8 cellular contexts compared by ENCODE assay signal in the genomic region with DNA sequence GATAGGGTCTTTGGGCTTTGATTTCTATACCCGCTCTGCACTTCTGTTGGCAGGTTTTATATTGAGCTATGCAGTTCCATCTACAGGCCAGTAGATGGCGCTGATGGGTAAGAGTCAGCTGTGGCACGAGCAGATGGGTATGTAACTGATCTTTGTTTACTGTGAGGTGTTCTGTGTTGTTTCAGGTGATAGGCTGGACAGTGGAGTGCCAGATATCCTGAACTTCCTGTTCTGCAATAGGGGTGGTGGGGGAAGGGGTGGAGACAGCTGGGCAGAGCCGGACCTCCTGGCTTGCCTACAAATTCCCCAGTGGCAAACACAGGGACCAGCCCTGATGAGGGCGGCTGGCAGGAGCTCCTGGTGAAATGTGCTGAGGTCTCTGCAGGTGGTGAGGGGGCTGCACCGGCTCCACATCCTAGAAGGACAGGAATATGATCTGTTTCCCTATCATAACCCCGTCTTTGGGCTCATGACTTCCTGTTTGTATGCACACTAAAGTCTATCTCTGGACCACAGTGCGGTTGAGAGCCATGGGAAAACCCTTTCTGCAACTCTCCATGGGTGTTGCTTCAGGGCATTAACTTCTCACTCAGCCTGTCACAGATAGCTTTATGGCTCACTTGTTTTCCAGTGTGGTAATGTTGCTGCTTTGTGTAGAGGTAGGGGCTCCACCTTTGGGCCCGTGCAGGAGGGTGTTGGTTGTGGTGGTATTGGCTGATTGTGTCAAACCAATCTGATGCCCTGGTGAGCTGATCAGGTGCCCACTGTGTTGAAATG. TPM values are rescaled to one million over a fixed set of nuclear protein-coding genes. Genes with fewer than 3 reads are reported as not detected.
DNase-seq lines count a peak whose midpoint lies in the region; ATAC-seq, FAIRE-seq and TF ChIP-seq lines count a peak whose summit lies in the region.

No MANE protein-coding gene starts in this region.

- peak overlapping the region; percentile 90 for H2AFZ ChIP-seq in GM23338
- H2AFZ ChIP-seq in Loucy (ENCODE audit: low read length) = peak overlapping the region; percentile 76

- TF ChIP-seq CTCF in GM23338 (conservative IDR thresholded peaks at IDR 0.05; ENCODE audit: low read depth in 2 of 2) (peak; percentile 95), Loucy (conservative IDR thresholded peaks at IDR 0.05; ENCODE audit: low read length) (peak; percentile 97), left ventricle myocardium inferior (IDR thresholded peaks at IDR 0.05; ENCODE audit: borderline replicate concordance) (peak; percentile 96), retinal pigment epithelial cell (conservative IDR thresholded peaks at IDR 0.05; ENCODE audit: low read depth, low read length) (peak; percentile 95)

- peaks cover 8% of the 10 kb centered on the region for H3K27me3 Mint-ChIP-seq in GM23338 (ENCODE audit: insufficient read depth, low read depth, poor library complexity)

- DNase-seq in GM23338 (ENCODE audit: low spot score) (peak; percentile 79), SHP77 (lab: John Stamatoyannopoulos, UW) (peak; percentile 89 to 91), left ventricle myocardium inferior (no peak), retinal pigment epithelial cell (ENCODE audit: low read depth) (peak; percentile 14), amniotic stem cell (lab: John Stamatoyannopoulos, UW) (no peak)
- DNase-seq in activated naive CD4-positive, alpha-beta T cell treated with anti-CD3 and anti-CD28 coated beads, Interleukin-2, amount 50 U/mL, for 72 hours (ENCODE audit: low spot score in 2 of 2) = peak; percentile 54 to 60

- no peaks in the 10 kb centered on the region for H3K36me3 ChIP-seq in GM23338 (ENCODE audit: insufficient read depth)
- no peaks in the 10 kb centered on the region for H3K36me3 ChIP-seq in Loucy (ENCODE audit: insufficient read depth, low read length)
- no peaks in the 10 kb centered on the region for H3K36me3 ChIP-seq in left ventricle myocardium inferior

- no peaks in the 10 kb centered on the region for H3K36me3 Mint-ChIP-seq in GM23338 (ENCODE audit: low read depth)
- H3K36me3 Mint-ChIP-seq in activated naive CD4-positive, alpha-beta T cell treated with anti-CD3 and anti-CD28 coated beads, Interleukin-2, amount 50 U/mL, for 72 hours = peaks cover 0 to 11% of the 10 kb centered on the region in 2 donors

- no peak overlapping the region for H3K4me3 ChIP-seq in GM23338
- H3K4me3 ChIP-seq in Loucy (ENCODE audit: low read length, poor library complexity, severe bottlenecking) = no peak overlapping the region
- no peak overlapping the region for H3K4me3 ChIP-seq in left ventricle myocardium inferior
- H3K4me3 ChIP-seq in retinal pigment epithelial cell (ENCODE audit: low read length) = no peak overlapping the region

- no peak overlapping the region for H3K27ac ChIP-seq in GM23338 (ENCODE audit: low read depth)
- H3K27ac ChIP-seq in left ventricle myocardium inferior (replicated peaks) = no peak overlapping the region

- no peak overlapping the region; the same call in 2 of the 3 replicates for H3K4me3 Mint-ChIP-seq in GM23338

- H3K4me1 ChIP-seq in GM23338 (ENCODE audit: insufficient read depth) (no peaks in the 10 kb centered on the region), Loucy (ENCODE audit: insufficient read depth, low read length, poor library complexity, severe bottlenecking) (peaks cover 3% of the 10 kb centered on the region), left ventricle myocardium inferior (peaks cover 8% of the 10 kb centered on the region)

- peaks cover 5% of the 10 kb centered on the region; the same call in 1 of the 3 replicates for H3K4me1 Mint-ChIP-seq in GM23338

- no peak overlapping the region for H3K9ac ChIP-seq in Loucy (ENCODE audit: low read depth, low read length, poor library complexity, severe bottlenecking)

- H3K4me2 ChIP-seq in GM23338 = peak overlapping the region; percentile 49; the same call in 1 of the 2 replicates
- no peak overlapping the region for H3K4me2 ChIP-seq in Loucy (ENCODE audit: low read depth, low read length, poor library complexity, severe bottlenecking)

- no peaks in the 10 kb centered on the region for H4K20me1 ChIP-seq in GM23338 (replicated peaks; ENCODE audit: insufficient read depth)
- no peaks in the 10 kb centered on the region for H4K20me1 ChIP-seq in Loucy (ENCODE audit: insufficient read depth, low read length, poor library complexity, severe bottlenecking)

- intact Hi-C loops in left ventricle myocardium inferior (cut with micrococcal nuclease) = loop anchor here (10.0 kb wide), 1 partner anchor 244 kb away; no protein-coding TSS in a partner anchor

- no peaks in the 10 kb centered on the region for H3K9me2 ChIP-seq in GM23338 (ENCODE audit: insufficient read depth)
- no peaks in the 10 kb centered on the region for H3K9me2 ChIP-seq in Loucy (replicated peaks; ENCODE audit: low read depth, low read length)

- peak; percentile 94 for ATAC-seq in GM23338
- peak; percentile 82 to 88 for ATAC-seq in activated naive CD4-positive, alpha-beta T cell treated with anti-CD3 and anti-CD28 coated beads, Interleukin-2, amount 50 U/mL, for 72 hours

- no peak overlapping the region for H3K27ac Mint-ChIP-seq in GM23338
- peak overlapping the region in 1 of 2 donors; percentile 14 for H3K27ac Mint-ChIP-seq in activated naive CD4-positive, alpha-beta T cell treated with anti-CD3 and anti-CD28 coated beads, Interleukin-2, amount 50 U/mL, for 72 hours

- no peaks in the 10 kb centered on the region; the same call in 1 of the 2 replicates for H3K9me3 ChIP-seq in Loucy (ENCODE audit: insufficient read depth, low read depth, low read length)
- peaks cover 4% of the 10 kb centered on the region for H3K9me3 ChIP-seq in left ventricle myocardium inferior (replicated peaks)

- H3K27me3 ChIP-seq in GM23338 (ENCODE audit: insufficient read depth) (no peaks in the 10 kb centered on the region), Loucy (ENCODE audit: insufficient read depth, low read length, poor library complexity, severe bottlenecking) (no peaks in the 10 kb centered on the region), left ventricle myocardium inferior (ENCODE audit: low read depth) (peaks cover 11% of the 10 kb centered on the region)

- H3K79me2 ChIP-seq in GM23338 (replicated peaks; ENCODE audit: insufficient read depth) (no peaks in the 10 kb centered on the region), Loucy (ENCODE audit: insufficient read depth, low read length) (no peaks in the 10 kb centered on the region)

- H3F3A ChIP-seq in GM23338 (replicated peaks; ENCODE audit: low read depth) (no peaks in the 10 kb centered on the region), Loucy (ENCODE audit: low read depth) (no peaks in the 10 kb centered on the region)

- H3K9me3 Mint-ChIP-seq in GM23338 = no peaks in the 10 kb centered on the region
- H3K9me3 Mint-ChIP-seq in activated naive CD4-positive, alpha-beta T cell treated with anti-CD3 and anti-CD28 coated beads, Interleukin-2, amount 50 U/mL, for 72 hours = no peaks in the 10 kb centered on the region

- peak; percentile 28 for FAIRE-seq in G401.6 (lab: Jason Lieb, UNC)

TF ChIP-seq in GM23338, 12 proteins besides CTCF, POLR2A, EP300 and RAD21 (continues in another document):
- TF ChIP-seq CREB1 (CRISPR knock-in tag; IDR thresholded peaks at IDR 0.05; ENCODE audit: low read depth) (no peak), NANOG (IDR thresholded peaks at IDR 0.05; ENCODE audit: borderline replicate concordance) (no peak), ZNF114 (CRISPR knock-in tag; IDR thresholded peaks at IDR 0.05) (no peak), STAT1 (IDR thresholded peaks at IDR 0.05; ENCODE audit: unreplicated experiment) (no peak), POLR2AphosphoS5 (IDR thresholded peaks at IDR 0.05; ENCODE audit: low read depth) (no peak), ZNF331 (CRISPR knock-in tag; IDR thresholded peaks at IDR 0.05; ENCODE audit: low read depth) (no peak), JUNB (IDR thresholded peaks at IDR 0.05; ENCODE audit: unreplicated experiment) (no peak), EZH2phosphoT487 (IDR thresholded peaks at IDR 0.05; ENCODE audit: unreplicated experiment) (no peak)
- TF ChIP-seq, protein P1, sequence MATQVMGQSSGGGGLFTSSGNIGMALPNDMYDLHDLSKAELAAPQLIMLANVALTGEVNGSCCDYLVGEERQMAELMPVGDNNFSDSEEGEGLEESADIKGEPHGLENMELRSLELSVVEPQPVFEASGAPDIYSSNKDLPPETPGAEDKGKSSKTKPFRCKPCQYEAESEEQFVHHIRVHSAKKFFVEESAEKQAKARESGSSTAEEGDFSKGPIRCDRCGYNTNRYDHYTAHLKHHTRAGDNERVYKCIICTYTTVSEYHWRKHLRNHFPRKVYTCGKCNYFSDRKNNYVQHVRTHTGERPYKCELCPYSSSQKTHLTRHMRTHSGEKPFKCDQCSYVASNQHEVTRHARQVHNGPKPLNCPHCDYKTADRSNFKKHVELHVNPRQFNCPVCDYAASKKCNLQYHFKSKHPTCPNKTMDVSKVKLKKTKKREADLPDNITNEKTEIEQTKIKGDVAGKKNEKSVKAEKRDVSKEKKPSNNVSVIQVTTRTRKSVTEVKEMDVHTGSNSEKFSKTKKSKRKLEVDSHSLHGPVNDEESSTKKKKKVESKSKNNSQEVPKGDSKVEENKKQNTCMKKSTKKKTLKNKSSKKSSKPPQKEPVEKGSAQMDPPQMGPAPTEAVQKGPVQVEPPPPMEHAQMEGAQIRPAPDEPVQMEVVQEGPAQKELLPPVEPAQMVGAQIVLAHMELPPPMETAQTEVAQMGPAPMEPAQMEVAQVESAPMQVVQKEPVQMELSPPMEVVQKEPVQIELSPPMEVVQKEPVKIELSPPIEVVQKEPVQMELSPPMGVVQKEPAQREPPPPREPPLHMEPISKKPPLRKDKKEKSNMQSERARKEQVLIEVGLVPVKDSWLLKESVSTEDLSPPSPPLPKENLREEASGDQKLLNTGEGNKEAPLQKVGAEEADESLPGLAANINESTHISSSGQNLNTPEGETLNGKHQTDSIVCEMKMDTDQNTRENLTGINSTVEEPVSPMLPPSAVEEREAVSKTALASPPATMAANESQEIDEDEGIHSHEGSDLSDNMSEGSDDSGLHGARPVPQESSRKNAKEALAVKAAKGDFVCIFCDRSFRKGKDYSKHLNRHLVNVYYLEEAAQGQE (IDR thresholded peaks at IDR 0.05; ENCODE audit: unreplicated experiment) = no peak
- TF ChIP-seq, protein P2, sequence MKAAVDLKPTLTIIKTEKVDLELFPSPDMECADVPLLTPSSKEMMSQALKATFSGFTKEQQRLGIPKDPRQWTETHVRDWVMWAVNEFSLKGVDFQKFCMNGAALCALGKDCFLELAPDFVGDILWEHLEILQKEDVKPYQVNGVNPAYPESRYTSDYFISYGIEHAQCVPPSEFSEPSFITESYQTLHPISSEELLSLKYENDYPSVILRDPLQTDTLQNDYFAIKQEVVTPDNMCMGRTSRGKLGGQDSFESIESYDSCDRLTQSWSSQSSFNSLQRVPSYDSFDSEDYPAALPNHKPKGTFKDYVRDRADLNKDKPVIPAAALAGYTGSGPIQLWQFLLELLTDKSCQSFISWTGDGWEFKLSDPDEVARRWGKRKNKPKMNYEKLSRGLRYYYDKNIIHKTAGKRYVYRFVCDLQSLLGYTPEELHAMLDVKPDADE (IDR thresholded peaks at IDR 0.05) = no peak

RNA-seq across cellular contexts. Expression of a gene that starts 13.4 kb away (rescaled TPM):
- 30.8 and 32.5 TPM in 2 replicates for total RNA-seq in GM23338 (2014; rRNA removed; shearing (Covaris generic))
- polyA plus RNA-seq in GM23338 (2016; fragmentation: Nextera tagmentation; extraction: Ambion mirVana) = 10.1 and 11.6 TPM in 2 replicates
- total RNA-seq in activated naive CD4-positive, alpha-beta T cell treated with anti-CD3 and anti-CD28 coated beads, Interleukin-2, amount 50 U/mL, for 72 hours = 10 to 100 TPM; 23.8 to 40.3 TPM
- total RNA-seq in left ventricle myocardium inferior = 28.7 TPM

Comparison
In these comparisons a context has a peak if more than half of its experiments do, and no peak if none do; other contexts are left out.
1. DNase-seq: peak in GM23338 (single experiment), SHP77 (2 of 2), activated naive CD4-positive, alpha-beta T cell treated with anti-CD3 and anti-CD28 coated beads, Interleukin-2, amount 50 U/mL, for 72 hours (2 of 2) and retinal pigment epithelial cell (single experiment); none in left ventricle myocardium inferior (single experiment) and amniotic stem cell (single experiment).
2. Peak in every context shown above with its lines, with median percentiles within 50 percentile points of each other: CTCF ChIP-seq.